8 cellular contexts compared by ENCODE assay signal in the genomic region with DNA sequence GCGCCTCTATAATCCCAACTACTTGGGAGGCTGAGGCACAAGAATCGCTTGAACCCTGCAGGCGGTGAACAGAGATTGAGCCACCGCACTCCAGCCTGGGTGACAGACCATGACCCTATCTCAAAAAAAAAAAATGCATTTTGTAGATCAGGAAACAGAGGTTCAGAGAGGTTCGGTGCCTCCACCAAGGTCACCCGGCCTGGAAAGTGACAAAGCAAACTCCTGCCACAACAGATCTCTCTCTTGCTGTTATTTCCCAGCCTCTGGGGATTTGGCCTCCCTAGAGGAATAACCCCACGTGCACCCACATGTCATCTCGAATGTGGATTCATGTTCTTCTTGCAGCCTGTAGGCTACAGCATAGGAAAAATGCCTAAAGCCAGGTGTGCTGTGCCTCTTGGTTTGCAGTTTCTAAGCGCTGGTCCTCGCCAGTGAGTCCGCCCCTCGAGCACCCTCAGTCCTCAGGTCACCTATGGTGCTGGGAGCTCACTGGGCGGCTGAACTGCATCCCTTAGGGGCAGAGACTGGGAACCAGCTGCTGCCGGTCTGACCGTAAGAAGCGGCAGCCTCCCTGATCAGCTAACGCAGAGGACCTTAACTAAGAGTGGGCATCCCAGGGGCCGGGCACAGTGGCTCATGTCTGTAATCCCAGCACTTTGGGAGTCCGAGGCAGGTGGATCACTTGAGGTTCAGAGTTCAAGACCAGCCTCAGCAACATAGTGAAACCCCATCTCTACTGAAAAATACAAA.
"Had no signal": no experiment of that assay in that cellular context is flagged by ENCODE, and none has a peak within 500 bp of the region (broad histone marks: within the 10 kb centered on the region; RNA-seq: fewer than 3 reads in every experiment).

No MANE protein-coding gene starts in this region.

- H3K27ac ChIP-seq: HL-60 had no signal

- ATAC-seq: K562 had no signal

- DNase-seq: H9, HCEC 1CT, HFFc6, IMR-90, KG1 had no signal

- H3K4me3 ChIP-seq: GM23338, K562 had no signal
